1 cellular context compared by ENCODE assay signal in the genomic region with DNA sequence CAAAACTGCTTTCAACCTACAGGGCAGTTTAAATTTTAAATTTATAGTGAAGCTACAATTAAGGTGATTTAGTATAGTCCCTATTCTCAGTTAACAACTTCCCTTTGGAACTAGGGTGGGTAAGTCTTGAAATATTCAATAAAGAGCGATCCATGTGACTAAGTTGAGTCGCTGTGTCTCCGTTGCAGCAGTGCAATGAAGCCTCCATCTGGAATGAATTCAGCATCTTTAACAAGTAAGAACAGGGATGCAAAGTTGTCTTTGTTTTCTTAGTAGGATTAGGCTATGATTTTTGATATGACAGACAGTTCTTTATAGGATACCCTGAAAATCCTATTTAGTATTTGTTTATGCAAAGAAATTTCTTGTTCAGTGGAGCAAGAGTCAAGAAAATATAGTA.
TF ChIP-seq lines count a peak whose summit lies in the region.

No MANE protein-coding gene starts in this region.

TF ChIP-seq in HEK293, 187 proteins besides CTCF, POLR2A, EP300 and RAD21 (continued from another document):
- peak; percentile 26; the same call in 1 of the 2 replicates for TF ChIP-seq PRDM10 (tag by site-specific recombination; IDR thresholded peaks at IDR 0.05)
- no peak for TF ChIP-seq ZBTB21 (tag by site-specific recombination; IDR thresholded peaks at IDR 0.05)
- TF ChIP-seq ZNF2 (tag by site-specific recombination; IDR thresholded peaks at IDR 0.05) = no peak
- TF ChIP-seq ZNF658 (tag by site-specific recombination; IDR thresholded peaks at IDR 0.05) = no peak
- no peak for TF ChIP-seq ZNF362 (tag by site-specific recombination; IDR thresholded peaks at IDR 0.05)
- TF ChIP-seq ZNF600 (tag by site-specific recombination; IDR thresholded peaks at IDR 0.05) = no peak
- TF ChIP-seq ZNF311 (tag by site-specific recombination; IDR thresholded peaks at IDR 0.05; ENCODE audit: borderline replicate concordance) = no peak
- TF ChIP-seq, protein P1, sequence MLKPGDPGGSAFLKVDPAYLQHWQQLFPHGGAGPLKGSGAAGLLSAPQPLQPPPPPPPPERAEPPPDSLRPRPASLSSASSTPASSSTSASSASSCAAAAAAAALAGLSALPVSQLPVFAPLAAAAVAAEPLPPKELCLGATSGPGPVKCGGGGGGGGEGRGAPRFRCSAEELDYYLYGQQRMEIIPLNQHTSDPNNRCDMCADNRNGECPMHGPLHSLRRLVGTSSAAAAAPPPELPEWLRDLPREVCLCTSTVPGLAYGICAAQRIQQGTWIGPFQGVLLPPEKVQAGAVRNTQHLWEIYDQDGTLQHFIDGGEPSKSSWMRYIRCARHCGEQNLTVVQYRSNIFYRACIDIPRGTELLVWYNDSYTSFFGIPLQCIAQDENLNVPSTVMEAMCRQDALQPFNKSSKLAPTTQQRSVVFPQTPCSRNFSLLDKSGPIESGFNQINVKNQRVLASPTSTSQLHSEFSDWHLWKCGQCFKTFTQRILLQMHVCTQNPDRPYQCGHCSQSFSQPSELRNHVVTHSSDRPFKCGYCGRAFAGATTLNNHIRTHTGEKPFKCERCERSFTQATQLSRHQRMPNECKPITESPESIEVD (tag by site-specific recombination; IDR thresholded peaks at IDR 0.05) = 0 out of 2 replicates have a peak, but pooled peaks have one; percentile 4
